Comparison of ENCODE assay signal across 3 cellular contexts in genomic region chr1:22625262-22625925, GRCh38.
TF ChIP-seq lines count a peak whose summit lies in the region.

No MANE protein-coding gene starts in this region.

TF ChIP-seq in GM12878, 131 proteins besides CTCF, POLR2A, EP300 and RAD21:
- peak; percentile 76 for TF ChIP-seq REST (IDR thresholded peaks at IDR 0.05; ENCODE audit: low read depth, low read length)
- TF ChIP-seq EZH2 (IDR thresholded peaks at IDR 0.05; ENCODE audit: borderline replicate concordance, control insufficient read depth, low read depth, low read length), result no peak

TF ChIP-seq in liver, 16 proteins besides CTCF, POLR2A, EP300 and RAD21:
- peak; percentile 85 for TF ChIP-seq REST (IDR thresholded peaks at IDR 0.05)
- no peak for TF ChIP-seq JUND (IDR thresholded peaks at IDR 0.05)

TF ChIP-seq in GM12891, 5 proteins besides CTCF, POLR2A, EP300 and RAD21:
- TF ChIP-seq TAF1 (IDR thresholded peaks at IDR 0.05; ENCODE audit: low read depth, low read length) (no peak), PAX5 (IDR thresholded peaks at IDR 0.05; ENCODE audit: insufficient read depth, low read length, severe bottlenecking) (no peak), POLR2AphosphoS5 (IDR thresholded peaks at IDR 0.05; ENCODE audit: low read depth, low read length) (no peak), SPI1 (IDR thresholded peaks at IDR 0.05; ENCODE audit: low read depth, low read length) (no peak)
